13 cellular contexts compared by ENCODE assay signal in the genomic region with DNA sequence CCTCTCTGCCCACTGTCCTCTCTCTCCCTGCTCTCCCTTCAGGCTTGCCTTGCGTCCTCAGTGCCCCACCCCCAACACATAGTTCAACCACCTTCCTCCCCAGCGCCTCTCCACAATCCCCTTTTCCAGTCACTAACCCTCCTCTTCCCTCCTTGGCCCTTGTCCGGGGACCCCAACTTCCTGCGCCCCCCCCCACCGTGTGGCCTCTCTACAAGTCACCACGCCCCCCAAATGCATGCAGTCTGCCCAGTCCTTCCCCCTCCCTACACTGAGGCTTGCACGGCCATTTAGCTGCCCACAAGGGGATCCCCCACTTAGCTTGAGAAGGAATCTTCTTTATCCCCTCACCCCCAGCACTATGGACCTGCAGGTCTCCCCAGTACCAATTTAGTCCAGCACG. TPM values are rescaled to one million over a fixed set of nuclear protein-coding genes. Genes with fewer than 3 reads are reported as not detected.
DNase-seq lines count a peak whose midpoint lies in the region; ATAC-seq and TF ChIP-seq lines count a peak whose summit lies in the region.
"Had no signal": no experiment of that assay in that cellular context is flagged by ENCODE, and none has a peak within 500 bp of the region (broad histone marks: within the 10 kb centered on the region; RNA-seq: fewer than 3 reads in every experiment).

No MANE protein-coding gene starts in this region.

- no peak for DNase-seq in activated naive CD4-positive, alpha-beta T cell treated with anti-CD3 and anti-CD28 coated beads, Interleukin-2, amount 10 ng/mL, durations not matched to agents 7 days and 5 days
- DNase-seq in activated naive CD4-positive, alpha-beta T cell treated with anti-CD3 and anti-CD28 coated beads, Interleukin-2, amount 50 U/mL, for 16 hours, result no peak
- no peak for DNase-seq in activated CD4-positive, alpha-beta memory T cell treated with anti-CD3 and anti-CD28 coated beads, Interleukin-2, amount 10 ng/mL, durations not matched to agents 7 days and 5 days
- DNase-seq in memory B cell (ENCODE audit: low spot score in 2 of 2), result no peak
- DNase-seq in mesothelial cell of epicardium (ENCODE audit: low spot score in 2 of 2, unreplicated experiment in 2 of 2), result no peak
- no peak for DNase-seq in NCI-H345 (lab: John Stamatoyannopoulos, UW)
- no peak for DNase-seq in WTC11 (ENCODE audit: low spot score)
- DNase-seq: foreskin melanocyte, NCI-H2227 treated with DMSO at 0.1 percent for 48 hours, uterus had no signal

- POLR2A ChIA-PET in activated CD4-positive, alpha-beta memory T cell treated with anti-CD3 and anti-CD28 coated beads, Interleukin-2, amount 10 ng/mL, durations not matched to agents 7 days and 5 days (lab: Charles Lee), result interaction anchor here (1.8 to 7.7 kb wide), 3 partner anchors 20 to 436 kb away, joined by 5 to 87 read pairs (median 16); partner anchors contain the start of gene OGT
- POLR2A ChIA-PET in WTC11 (lab: Charles Lee), result no interaction called here

- H3K9me3 Mint-ChIP-seq in activated naive CD4-positive, alpha-beta T cell treated with anti-CD3 and anti-CD28 coated beads, Interleukin-2, amount 10 ng/mL, durations not matched to agents 7 days and 5 days, result no peaks in the 10 kb centered on the region
- H3K9me3 Mint-ChIP-seq in activated CD4-positive, alpha-beta memory T cell treated with anti-CD3 and anti-CD28 coated beads, Interleukin-2, amount 10 ng/mL, durations not matched to agents 7 days and 5 days, result no peaks in the 10 kb centered on the region
- H3K9me3 Mint-ChIP-seq in memory B cell (no peaks in the 10 kb centered on the region), mesothelial cell of epicardium (peaks cover 9% of the 10 kb centered on the region), WTC11 (no peaks in the 10 kb centered on the region)

- H3K27me3 Mint-ChIP-seq in activated naive CD4-positive, alpha-beta T cell treated with anti-CD3 and anti-CD28 coated beads, Interleukin-2, amount 10 ng/mL, durations not matched to agents 7 days and 5 days, result no peaks in the 10 kb centered on the region
- H3K27me3 Mint-ChIP-seq in activated CD4-positive, alpha-beta memory T cell treated with anti-CD3 and anti-CD28 coated beads, Interleukin-2, amount 10 ng/mL, durations not matched to agents 7 days and 5 days, result no peaks in the 10 kb centered on the region
- H3K27me3 Mint-ChIP-seq in memory B cell, result no peaks in the 10 kb centered on the region
- no peaks in the 10 kb centered on the region for H3K27me3 Mint-ChIP-seq in mesothelial cell of epicardium (ENCODE audit: low read depth)
- H3K27me3 Mint-ChIP-seq in WTC11 (ENCODE audit: low read depth), result no peaks in the 10 kb centered on the region
- H3K27me3 Mint-ChIP-seq: progenitor cell of endocrine pancreas had no signal

- CTCF ChIA-PET in activated naive CD4-positive, alpha-beta T cell treated with anti-CD3 and anti-CD28 coated beads, Interleukin-2, amount 10 ng/mL, durations not matched to agents 7 days and 5 days (lab: Charles Lee), result interaction anchor here (1.4 kb wide), 2 partner anchors 9 to 34 kb away, joined by 4 to 5 read pairs; no protein-coding TSS in a partner anchor
- CTCF ChIA-PET in activated CD4-positive, alpha-beta memory T cell treated with anti-CD3 and anti-CD28 coated beads, Interleukin-2, amount 10 ng/mL, durations not matched to agents 7 days and 5 days (lab: Charles Lee), result interaction anchor here (0.9 to 2.2 kb wide), 4 partner anchors 12 to 34 kb away, joined by 4 to 6 read pairs (median 4); no protein-coding TSS in a partner anchor
- CTCF ChIA-PET in WTC11 (lab: Charles Lee), result interaction anchor here (0.6 to 1.1 kb wide), 2 partner anchors 34 to 78 kb away, joined by 3 to 4 read pairs; no protein-coding TSS in a partner anchor

- peaks cover 89% of the 10 kb centered on the region for H3K4me1 Mint-ChIP-seq in activated naive CD4-positive, alpha-beta T cell treated with anti-CD3 and anti-CD28 coated beads, Interleukin-2, amount 10 ng/mL, durations not matched to agents 7 days and 5 days
- peaks cover 77% of the 10 kb centered on the region for H3K4me1 Mint-ChIP-seq in activated CD4-positive, alpha-beta memory T cell treated with anti-CD3 and anti-CD28 coated beads, Interleukin-2, amount 10 ng/mL, durations not matched to agents 7 days and 5 days
- H3K4me1 Mint-ChIP-seq in memory B cell (peaks cover 39% of the 10 kb centered on the region), mesothelial cell of epicardium (peaks cover 2% of the 10 kb centered on the region), WTC11 (no peaks in the 10 kb centered on the region; the same call in 1 of the 2 replicates)

- H3K27ac Mint-ChIP-seq in activated naive CD4-positive, alpha-beta T cell treated with anti-CD3 and anti-CD28 coated beads, Interleukin-2, amount 10 ng/mL, durations not matched to agents 7 days and 5 days, result peak overlapping the region; percentile 90
- H3K27ac Mint-ChIP-seq in activated CD4-positive, alpha-beta memory T cell treated with anti-CD3 and anti-CD28 coated beads, Interleukin-2, amount 10 ng/mL, durations not matched to agents 7 days and 5 days, result peak overlapping the region; percentile 90
- H3K27ac Mint-ChIP-seq in memory B cell (peak overlapping the region; percentile 94), mesothelial cell of epicardium (no peak overlapping the region), WTC11 (no peak overlapping the region)
- H3K27ac Mint-ChIP-seq: progenitor cell of endocrine pancreas had no signal

- TF ChIP-seq CTCF in mesothelial cell of epicardium (IDR thresholded peaks at IDR 0.05; ENCODE audit: unreplicated experiment), result no peak
- no peak for TF ChIP-seq CTCF in WTC11 (IDR thresholded peaks at IDR 0.05)

- peaks cover 49% of the 10 kb centered on the region for H3K36me3 Mint-ChIP-seq in activated naive CD4-positive, alpha-beta T cell treated with anti-CD3 and anti-CD28 coated beads, Interleukin-2, amount 10 ng/mL, durations not matched to agents 7 days and 5 days
- H3K36me3 Mint-ChIP-seq in activated CD4-positive, alpha-beta memory T cell treated with anti-CD3 and anti-CD28 coated beads, Interleukin-2, amount 10 ng/mL, durations not matched to agents 7 days and 5 days (ENCODE audit: low read depth), result peaks cover 52% of the 10 kb centered on the region
- peaks cover 13% of the 10 kb centered on the region for H3K36me3 Mint-ChIP-seq in memory B cell
- peaks cover 5% of the 10 kb centered on the region for H3K36me3 Mint-ChIP-seq in mesothelial cell of epicardium
- peaks cover 8% of the 10 kb centered on the region; the same call in 1 of the 2 replicates for H3K36me3 Mint-ChIP-seq in WTC11

- H3K4me3 Mint-ChIP-seq in activated naive CD4-positive, alpha-beta T cell treated with anti-CD3 and anti-CD28 coated beads, Interleukin-2, amount 10 ng/mL, durations not matched to agents 7 days and 5 days, result peak overlapping the region; percentile 89
- H3K4me3 Mint-ChIP-seq in activated CD4-positive, alpha-beta memory T cell treated with anti-CD3 and anti-CD28 coated beads, Interleukin-2, amount 10 ng/mL, durations not matched to agents 7 days and 5 days, result peak overlapping the region; percentile 91
- H3K4me3 Mint-ChIP-seq in memory B cell (peak overlapping the region; percentile 83), mesothelial cell of epicardium (no peak overlapping the region), WTC11 (no peak overlapping the region)

- ATAC-seq in memory B cell (ENCODE audit: low read depth) (no peak), WTC11 (no peak), HG03342 (IDR thresholded peaks at IDR 0.05; ENCODE audit: unreplicated experiment) (no peak)

TF ChIP-seq in WTC11, 78 proteins besides CTCF, POLR2A, EP300 and RAD21 (continues in another document):
- no peak for TF ChIP-seq NR2C2 (CRISPR knock-in tag; IDR thresholded peaks at IDR 0.05)
- no peak for TF ChIP-seq PRRX2 (CRISPR knock-in tag; IDR thresholded peaks at IDR 0.05)
- TF ChIP-seq OVOL2 (CRISPR knock-in tag; IDR thresholded peaks at IDR 0.05; ENCODE audit: borderline replicate concordance), result no peak
- TF ChIP-seq ATF6 (CRISPR knock-in tag; IDR thresholded peaks at IDR 0.05), result no peak
- TF ChIP-seq, protein P1, sequence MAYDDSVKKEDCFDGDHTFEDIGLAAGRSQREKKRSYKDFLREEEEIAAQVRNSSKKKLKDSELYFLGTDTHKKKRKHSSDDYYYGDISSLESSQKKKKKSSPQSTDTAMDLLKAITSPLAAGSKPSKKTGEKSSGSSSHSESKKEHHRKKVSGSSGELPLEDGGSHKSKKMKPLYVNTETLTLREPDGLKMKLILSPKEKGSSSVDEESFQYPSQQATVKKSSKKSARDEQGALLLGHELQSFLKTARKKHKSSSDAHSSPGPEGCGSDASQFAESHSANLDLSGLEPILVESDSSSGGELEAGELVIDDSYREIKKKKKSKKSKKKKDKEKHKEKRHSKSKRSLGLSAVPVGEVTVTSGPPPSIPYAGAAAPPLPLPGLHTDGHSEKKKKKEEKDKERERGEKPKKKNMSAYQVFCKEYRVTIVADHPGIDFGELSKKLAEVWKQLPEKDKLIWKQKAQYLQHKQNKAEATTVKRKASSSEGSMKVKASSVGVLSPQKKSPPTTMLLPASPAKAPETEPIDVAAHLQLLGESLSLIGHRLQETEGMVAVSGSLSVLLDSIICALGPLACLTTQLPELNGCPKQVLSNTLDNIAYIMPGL (CRISPR knock-in tag; IDR thresholded peaks at IDR 0.05), result no peak

RNA-seq across cellular contexts. Expression of gene CXCR3, which starts 0.6 kb away (rescaled TPM):
- 10 to 100 TPM; 84.9 to 85.7 TPM for total RNA-seq in activated CD4-positive, alpha-beta memory T cell treated with anti-CD3 and anti-CD28 coated beads, Interleukin-2, amount 10 ng/mL, durations not matched to agents 7 days and 5 days
- total RNA-seq in mesothelial cell of epicardium (not detected in 3 replicates), WTC11 (2021) (0.11 TPM in 1 of 3 replicates, not detected in the others)
- total RNA-seq: progenitor cell of endocrine pancreas, RPMI7951 had no signal

RNA-seq across cellular contexts. Expression of gene GCNA, which starts 39.5 kb away (rescaled TPM):
- total RNA-seq in activated CD4-positive, alpha-beta memory T cell treated with anti-CD3 and anti-CD28 coated beads, Interleukin-2, amount 10 ng/mL, durations not matched to agents 7 days and 5 days, result 1 to 10 TPM; 4.4 to 5.3 TPM
- total RNA-seq in mesothelial cell of epicardium (0.84 to 1.1 TPM (median 0.94 TPM) in 3 replicates), WTC11 (2021) (1.0 to 1.6 TPM (median 1.3 TPM) in 3 replicates)

Comparison
In these comparisons a context has a peak if more than half of its experiments do, and no peak if none do; other contexts are left out.
1. H3K27ac Mint-ChIP-seq: peak in activated naive CD4-positive, alpha-beta T cell treated with anti-CD3 and anti-CD28 coated beads, Interleukin-2, amount 10 ng/mL, durations not matched to agents 7 days and 5 days (single experiment), activated CD4-positive, alpha-beta memory T cell treated with anti-CD3 and anti-CD28 coated beads, Interleukin-2, amount 10 ng/mL, durations not matched to agents 7 days and 5 days (single experiment) and memory B cell (single experiment); none in mesothelial cell of epicardium (single experiment) and WTC11 (single experiment).
2. H3K4me3 Mint-ChIP-seq: peak in activated naive CD4-positive, alpha-beta T cell treated with anti-CD3 and anti-CD28 coated beads, Interleukin-2, amount 10 ng/mL, durations not matched to agents 7 days and 5 days (single experiment), activated CD4-positive, alpha-beta memory T cell treated with anti-CD3 and anti-CD28 coated beads, Interleukin-2, amount 10 ng/mL, durations not matched to agents 7 days and 5 days (single experiment) and memory B cell (single experiment); none in mesothelial cell of epicardium (single experiment) and WTC11 (single experiment).
3. RNA of gene CXCR3, which starts 0.6 kb away (total RNA-seq): 84.9 to 85.7 TPM in activated CD4-positive, alpha-beta memory T cell treated with anti-CD3 and anti-CD28 coated beads, Interleukin-2, amount 10 ng/mL, durations not matched to agents 7 days and 5 days; 0.11 TPM in WTC11 and not detected in mesothelial cell of epicardium; every median in the first group is over 10 times any median in the second.